ENCODE assay signal across 8 cellular contexts in genomic region chr12:63351370-63351769, GRCh38.
"Had no signal": no experiment of that assay in that cellular context is flagged by ENCODE, and none has a peak within 500 bp of the region (broad histone marks: within the 10 kb centered on the region; RNA-seq: fewer than 3 reads in every experiment).

No MANE protein-coding gene starts in this region.

- H3K27ac ChIP-seq: GM23248, HL-60 had no signal

- ATAC-seq: HCT116, HepG2 had no signal

- H3K36me3 ChIP-seq: HAP-1 had no signal

- H3K4me3 ChIP-seq: GM23248, HAP-1 had no signal

- DNase-seq: GM23248, GOT3, H7, HFFc6 had no signal

- H2AFZ ChIP-seq: GM23248 had no signal

- H3K4me1 ChIP-seq: HAP-1 had no signal

- H3K9me3 ChIP-seq: HAP-1 had no signal
